In genomic region chr11:134656861-134657540, GRCh38 we compare ENCODE assay signal across 18 cellular contexts.
DNase-seq lines count a peak whose midpoint lies in the region; TF ChIP-seq lines count a peak whose summit lies in the region.
"Had no signal": no experiment of that assay in that cellular context is flagged by ENCODE, and none has a peak within 500 bp of the region (broad histone marks: within the 10 kb centered on the region; RNA-seq: fewer than 3 reads in every experiment).

No MANE protein-coding gene starts in this region.

- DNase-seq in activated CD4-positive, alpha-beta memory T cell treated with anti-CD3 and anti-CD28 coated beads, Interleukin-2, amount 10 ng/mL, durations not matched to agents 7 days and 5 days = peak; percentile 5
- no peak for DNase-seq in activated CD4-positive, alpha-beta memory T cell treated with anti-CD3 and anti-CD28 coated beads for 36 hours
- DNase-seq in ELF-1 (ENCODE audit: low read depth, low spot score) (peak; percentile 50), colonic mucosa (peak; percentile 9), osteocyte (ENCODE audit: extremely low spot score, unreplicated experiment) (peak; percentile 78), NCI-H1436 treated with DMSO at 0.1 percent for 48 hours (lab: John Stamatoyannopoulos, UW) (no peak), HPDE6-E6E7 (ENCODE audit: extremely low spot score) (no peak)
- no peak for DNase-seq in activated CD4-positive, CD25-positive, alpha-beta regulatory T cell (lab: John Stamatoyannopoulos, UW)
- DNase-seq: activated CD4-positive, alpha-beta T cell treated with anti-CD3 and anti-CD28 coated beads, Interleukin-2, amount 10 ng/mL, durations not matched to agents 7 days and 5 days; C1 segment of cervical spinal cord; DMS79; foreskin melanocyte; left colon; NCI-H1417; NCI-H2171 treated with DMSO at 0.1 percent for 48 hours; NCI-H774 had no signal

- no peak for TF ChIP-seq CTCF in colonic mucosa (IDR thresholded peaks at IDR 0.05)
- TF ChIP-seq CTCF in osteocyte (IDR thresholded peaks at IDR 0.05) = no peak

- no peaks in the 10 kb centered on the region for H3K4me1 ChIP-seq in colonic mucosa
- H3K4me1 ChIP-seq: ascending aorta had no signal

- H3K9me3 Mint-ChIP-seq in activated CD4-positive, alpha-beta memory T cell treated with anti-CD3 and anti-CD28 coated beads, Interleukin-2, amount 10 ng/mL, durations not matched to agents 7 days and 5 days = peaks cover 10% of the 10 kb centered on the region
- peaks cover 13% of the 10 kb centered on the region for H3K9me3 Mint-ChIP-seq in activated CD4-positive, alpha-beta memory T cell treated with anti-CD3 and anti-CD28 coated beads for 36 hours
- H3K9me3 Mint-ChIP-seq in osteocyte (ENCODE audit: unreplicated experiment) = peaks cover 10% of the 10 kb centered on the region

- no peak overlapping the region for H3K9ac ChIP-seq in colonic mucosa (ENCODE audit: low read depth in 2 of 2, low read length in 2 of 2)

- CTCF ChIA-PET in activated CD4-positive, alpha-beta memory T cell treated with anti-CD3 and anti-CD28 coated beads, Interleukin-2, amount 10 ng/mL, durations not matched to agents 7 days and 5 days (lab: Charles Lee) = no interaction called here
- CTCF ChIA-PET in activated CD4-positive, alpha-beta memory T cell treated with anti-CD3 and anti-CD28 coated beads for 36 hours (lab: Charles Lee) = no interaction called here

- H3K4me3 ChIP-seq in colonic mucosa = no peak overlapping the region
- H3K4me3 ChIP-seq: ascending aorta, smooth muscle cell had no signal

- H3K27me3 Mint-ChIP-seq in activated CD4-positive, alpha-beta memory T cell treated with anti-CD3 and anti-CD28 coated beads, Interleukin-2, amount 10 ng/mL, durations not matched to agents 7 days and 5 days = no peaks in the 10 kb centered on the region
- H3K27me3 Mint-ChIP-seq in activated CD4-positive, alpha-beta memory T cell treated with anti-CD3 and anti-CD28 coated beads for 36 hours = peaks cover 19% of the 10 kb centered on the region
- no peaks in the 10 kb centered on the region for H3K27me3 Mint-ChIP-seq in osteocyte (ENCODE audit: unreplicated experiment)

- no peak overlapping the region for H3K27ac ChIP-seq in colonic mucosa
- H3K27ac ChIP-seq: ascending aorta had no signal

- H3K27me3 ChIP-seq in colonic mucosa = no peaks in the 10 kb centered on the region
- H3K27me3 ChIP-seq: ascending aorta had no signal

- POLR2A ChIA-PET in activated CD4-positive, alpha-beta memory T cell treated with anti-CD3 and anti-CD28 coated beads, Interleukin-2, amount 10 ng/mL, durations not matched to agents 7 days and 5 days (lab: Charles Lee) = no interaction called here
- POLR2A ChIA-PET in activated CD4-positive, alpha-beta memory T cell treated with anti-CD3 and anti-CD28 coated beads for 36 hours (lab: Charles Lee) = no interaction called here

- no peak overlapping the region for H3K27ac Mint-ChIP-seq in activated CD4-positive, alpha-beta memory T cell treated with anti-CD3 and anti-CD28 coated beads, Interleukin-2, amount 10 ng/mL, durations not matched to agents 7 days and 5 days
- H3K27ac Mint-ChIP-seq in activated CD4-positive, alpha-beta memory T cell treated with anti-CD3 and anti-CD28 coated beads for 36 hours = no peak overlapping the region
- H3K27ac Mint-ChIP-seq in osteocyte (ENCODE audit: unreplicated experiment) = no peak overlapping the region
- H3K27ac Mint-ChIP-seq: activated CD4-positive, alpha-beta T cell treated with anti-CD3 and anti-CD28 coated beads, Interleukin-2, amount 10 ng/mL, durations not matched to agents 7 days and 5 days had no signal

- no peaks in the 10 kb centered on the region for H3K36me3 Mint-ChIP-seq in activated CD4-positive, alpha-beta memory T cell treated with anti-CD3 and anti-CD28 coated beads, Interleukin-2, amount 10 ng/mL, durations not matched to agents 7 days and 5 days (ENCODE audit: low read depth)
- H3K36me3 Mint-ChIP-seq in activated CD4-positive, alpha-beta memory T cell treated with anti-CD3 and anti-CD28 coated beads for 36 hours = no peaks in the 10 kb centered on the region
- H3K36me3 Mint-ChIP-seq in osteocyte (ENCODE audit: unreplicated experiment) = no peaks in the 10 kb centered on the region

- no peak overlapping the region for H3K4me3 Mint-ChIP-seq in activated CD4-positive, alpha-beta memory T cell treated with anti-CD3 and anti-CD28 coated beads, Interleukin-2, amount 10 ng/mL, durations not matched to agents 7 days and 5 days
- no peak overlapping the region for H3K4me3 Mint-ChIP-seq in activated CD4-positive, alpha-beta memory T cell treated with anti-CD3 and anti-CD28 coated beads for 36 hours
- H3K4me3 Mint-ChIP-seq in osteocyte (ENCODE audit: unreplicated experiment) = no peak overlapping the region
- H3K4me3 Mint-ChIP-seq: activated CD4-positive, alpha-beta T cell treated with anti-CD3 and anti-CD28 coated beads, Interleukin-2, amount 10 ng/mL, durations not matched to agents 7 days and 5 days had no signal

- intact Hi-C loops in activated CD4-positive, alpha-beta memory T cell treated with anti-CD3 and anti-CD28 coated beads for 36 hours (cut with micrococcal nuclease) = no loop called here
- intact Hi-C loops in colonic mucosa (cut with DNase I) = no loop called here

- no peaks in the 10 kb centered on the region for H3K36me3 ChIP-seq in colonic mucosa
- H3K36me3 ChIP-seq: ascending aorta had no signal

- no peaks in the 10 kb centered on the region for H3K4me1 Mint-ChIP-seq in activated CD4-positive, alpha-beta memory T cell treated with anti-CD3 and anti-CD28 coated beads, Interleukin-2, amount 10 ng/mL, durations not matched to agents 7 days and 5 days
- H3K4me1 Mint-ChIP-seq in activated CD4-positive, alpha-beta memory T cell treated with anti-CD3 and anti-CD28 coated beads for 36 hours (ENCODE audit: low read depth) = peaks cover 9% of the 10 kb centered on the region
- no peaks in the 10 kb centered on the region for H3K4me1 Mint-ChIP-seq in osteocyte (ENCODE audit: unreplicated experiment)

- no peaks in the 10 kb centered on the region for H3K9me3 ChIP-seq in colonic mucosa
- H3K9me3 ChIP-seq: ascending aorta had no signal

Comparison
In these comparisons a context has a peak if more than half of its experiments do, and no peak if none do; other contexts are left out.
1. DNase-seq: peak in activated CD4-positive, alpha-beta memory T cell treated with anti-CD3 and anti-CD28 coated beads, Interleukin-2, amount 10 ng/mL, durations not matched to agents 7 days and 5 days (single experiment), ELF-1 (single experiment), colonic mucosa (single experiment) and osteocyte (single experiment); none in activated CD4-positive, alpha-beta memory T cell treated with anti-CD3 and anti-CD28 coated beads for 36 hours (single experiment), NCI-H1436 treated with DMSO at 0.1 percent for 48 hours (single experiment), activated CD4-positive, CD25-positive, alpha-beta regulatory T cell (0 of 4) and HPDE6-E6E7 (single experiment).